Comparison of ENCODE assay signal across 8 cellular contexts in genomic region chr15:48084759-48085420, GRCh38. TPM values are rescaled to one million over a fixed set of nuclear protein-coding genes. Genes with fewer than 3 reads are reported as not detected.
A peak's percentile ranks its signal among the peaks of the same experiment; 100 is the strongest.
DNase-seq lines count a peak whose midpoint lies in the region; ATAC-seq, FAIRE-seq and TF ChIP-seq lines count a peak whose summit lies in the region.

No MANE protein-coding gene starts in this region.

- TF ChIP-seq CTCF in HepG2 (CRISPR knock-in tag; IDR thresholded peaks at IDR 0.05) (peak; percentile 42), right lobe of liver (IDR thresholded peaks at IDR 0.05) (no peak), chondrocyte (IDR thresholded peaks at IDR 0.05) (peak; percentile 74)

- H3K4me3 Mint-ChIP-seq in chondrocyte (ENCODE audit: unreplicated experiment) = no peak overlapping the region
- H3K4me3 Mint-ChIP-seq in activated CD4-positive, alpha-beta memory T cell treated with anti-CD3 and anti-CD28 coated beads, Interleukin-2, amount 10 ng/mL, durations not matched to agents 7 days and 5 days = no peak overlapping the region

- H3K27ac ChIP-seq in HepG2 (ENCODE audit: extremely low read length, insufficient read depth, low read length) (no peak overlapping the region), right lobe of liver (no peak overlapping the region)

- H3K79me2 ChIP-seq in HepG2 (ENCODE audit: insufficient read depth, low read length) = no peaks in the 10 kb centered on the region

- peaks cover 30% of the 10 kb centered on the region for H3K27me3 Mint-ChIP-seq in chondrocyte (ENCODE audit: low read depth)
- peaks cover 3% of the 10 kb centered on the region for H3K27me3 Mint-ChIP-seq in activated CD4-positive, alpha-beta memory T cell treated with anti-CD3 and anti-CD28 coated beads, Interleukin-2, amount 10 ng/mL, durations not matched to agents 7 days and 5 days

- no peak for TF ChIP-seq POLR2A in HepG2 (IDR thresholded peaks at IDR 0.05; ENCODE audit: insufficient read depth in 1 of 2, low read depth in 2 of 2, low read length in 2 of 2)
- no peak for TF ChIP-seq POLR2A in right lobe of liver (IDR thresholded peaks at IDR 0.05)

- CTCF ChIA-PET in HepG2 (lab: Yijun Ruan, JAX; ENCODE audit: low intra/inter-chr PET ratio, low total read pairs) = no interaction called here
- CTCF ChIA-PET in activated CD4-positive, alpha-beta memory T cell treated with anti-CD3 and anti-CD28 coated beads, Interleukin-2, amount 10 ng/mL, durations not matched to agents 7 days and 5 days (lab: Charles Lee) = interaction anchor here (1.2 kb wide), 1 partner anchor 24 kb away, joined by 3 read pairs; no protein-coding TSS in a partner anchor

- POLR2A ChIA-PET in HepG2 (lab: Yijun Ruan, JAX) = no interaction called here
- POLR2A ChIA-PET in activated CD4-positive, alpha-beta memory T cell treated with anti-CD3 and anti-CD28 coated beads, Interleukin-2, amount 10 ng/mL, durations not matched to agents 7 days and 5 days (lab: Charles Lee) = no interaction called here

- H3K4me1 ChIP-seq in HepG2 (ENCODE audit: insufficient read depth, low read length) = no peaks in the 10 kb centered on the region
- no peaks in the 10 kb centered on the region for H3K4me1 ChIP-seq in right lobe of liver

- peaks cover 9% of the 10 kb centered on the region for H3K4me1 Mint-ChIP-seq in chondrocyte (ENCODE audit: low read depth)
- no peaks in the 10 kb centered on the region for H3K4me1 Mint-ChIP-seq in activated CD4-positive, alpha-beta memory T cell treated with anti-CD3 and anti-CD28 coated beads, Interleukin-2, amount 10 ng/mL, durations not matched to agents 7 days and 5 days

- FAIRE-seq in HepG2 (lab: Jason Lieb, UNC) = no peak

- TF ChIP-seq EP300 in HepG2 (IDR thresholded peaks at IDR 0.05; ENCODE audit: low read depth in 2 of 2, low read length in 2 of 2) (no peak), HepG2 (CRISPR knock-in tag; IDR thresholded peaks at IDR 0.05; ENCODE audit: borderline replicate concordance) (no peak)

- H3K9me3 ChIP-seq in HepG2 (ENCODE audit: low read length) = no peaks in the 10 kb centered on the region
- no peaks in the 10 kb centered on the region for H3K9me3 ChIP-seq in right lobe of liver

- no peak overlapping the region for H3K4me2 ChIP-seq in HepG2 (ENCODE audit: low read depth, low read length)

- H3K4me3 ChIP-seq in HepG2 (replicated peaks in 1 of 3; ENCODE audit: insufficient read depth in 1 of 3, low read depth in 2 of 3, low read length in 3 of 3) (no peak overlapping the region), right lobe of liver (no peak overlapping the region)

- no TSS peak for BruUV-seq in HepG2 (replicated peaks; lab: Mats Ljungman, UMichigan)

- H3K9me3 Mint-ChIP-seq in chondrocyte (ENCODE audit: low read depth) = no peaks in the 10 kb centered on the region
- H3K9me3 Mint-ChIP-seq in activated CD4-positive, alpha-beta memory T cell treated with anti-CD3 and anti-CD28 coated beads, Interleukin-2, amount 10 ng/mL, durations not matched to agents 7 days and 5 days = no peaks in the 10 kb centered on the region

- H3K36me3 Mint-ChIP-seq in chondrocyte (ENCODE audit: low read depth) = no peaks in the 10 kb centered on the region
- H3K36me3 Mint-ChIP-seq in activated CD4-positive, alpha-beta memory T cell treated with anti-CD3 and anti-CD28 coated beads, Interleukin-2, amount 10 ng/mL, durations not matched to agents 7 days and 5 days (ENCODE audit: low read depth) = no peaks in the 10 kb centered on the region

- H4K20me1 ChIP-seq in HepG2 (ENCODE audit: insufficient read depth, low read length) = no peaks in the 10 kb centered on the region

- DNase-seq in HepG2 (ENCODE audit: low spot score) = peak; percentile 26
- DNase-seq in right lobe of liver = no peak
- peak; percentile 5 for DNase-seq in NCI-H2081 treated with DMSO at 0.1 percent for 48 hours (lab: John Stamatoyannopoulos, UW)
- no peak for DNase-seq in chondrocyte (ENCODE audit: low spot score)
- DNase-seq in retina = peak; percentile 29
- DNase-seq in activated CD4-positive, alpha-beta memory T cell treated with anti-CD3 and anti-CD28 coated beads, Interleukin-2, amount 10 ng/mL, durations not matched to agents 7 days and 5 days = no peak
- DNase-seq in T-helper 9 cell = no peak
- no peak for DNase-seq in effector CD8-positive, alpha-beta T cell (lab: John Stamatoyannopoulos, UW)

- in situ Hi-C loops in HepG2 (cut with HindIII; ENCODE audit: extremely low pct_ligation_motif_present, low pct_unique_long_range_greater_than_20kb) = loop anchor here (10.0 kb wide), 1 partner anchor 890 kb away; no protein-coding TSS in a partner anchor

- 6% methylated on average over 1 of the region's 1 CpG for WGBS in HepG2 (ENCODE audit: low lambda C conversion rate)
- 14% methylated on average over 1 of the region's 1 CpG for WGBS in right lobe of liver (ENCODE audit: insufficient coverage, low coverage, low lambda C conversion rate, missing lambda C conversion rate)

- no peak for TF ChIP-seq RAD21 in HepG2 (CRISPR knock-in tag; IDR thresholded peaks at IDR 0.05)

- peak; percentile 73 for ATAC-seq in HepG2
- no peak for ATAC-seq in right lobe of liver

- H3K36me3 ChIP-seq in HepG2 (replicated peaks in 1 of 2; ENCODE audit: control insufficient read depth in 1 of 2, insufficient read depth in 2 of 2, low read length in 2 of 2) (no peaks in the 10 kb centered on the region), right lobe of liver (no peaks in the 10 kb centered on the region)

- 0 out of 5 replicates have a peak, but pooled peaks cover 0 to 3% of the 10 kb centered on the region in 2 experiments for H3K27me3 ChIP-seq in HepG2 (ENCODE audit: control insufficient read depth in 1 of 2, insufficient read depth in 2 of 2, low read length in 2 of 2)
- H3K27me3 ChIP-seq in right lobe of liver = no peaks in the 10 kb centered on the region

- intact Hi-C loops in HepG2 (cut with micrococcal nuclease; ENCODE audit: unreplicated experiment) = loop anchor here (1.0 kb wide), 1 partner anchor 889 kb away; no protein-coding TSS in a partner anchor
- intact Hi-C loops in right lobe of liver (cut with DNase I) = no loop called here

- H3K27ac Mint-ChIP-seq in chondrocyte (ENCODE audit: unreplicated experiment) = no peak overlapping the region
- no peak overlapping the region for H3K27ac Mint-ChIP-seq in activated CD4-positive, alpha-beta memory T cell treated with anti-CD3 and anti-CD28 coated beads, Interleukin-2, amount 10 ng/mL, durations not matched to agents 7 days and 5 days

- no peak overlapping the region for H3K9ac ChIP-seq in HepG2 (ENCODE audit: insufficient read depth, low read depth, low read length)

- H2AFZ ChIP-seq in HepG2 (ENCODE audit: low read length) = no peak overlapping the region

TF ChIP-seq in HepG2, 621 proteins besides CTCF, POLR2A, EP300 and RAD21:
- no peak for TF ChIP-seq ZNF367 (CRISPR knock-in tag; IDR thresholded peaks at IDR 0.05; ENCODE audit: borderline replicate concordance)
- peak; percentile 45 for TF ChIP-seq STAG1 (CRISPR knock-in tag; IDR thresholded peaks at IDR 0.05)
- TF ChIP-seq CHCHD3 (CRISPR knock-in tag; IDR thresholded peaks at IDR 0.05) = no peak
- TF ChIP-seq SMC3 (IDR thresholded peaks at IDR 0.05; ENCODE audit: low read length) = peak; percentile 51; the same call in 1 of the 2 replicates

RNA-seq across cellular contexts. Expression of gene SLC24A5, which starts 35.9 kb away (rescaled TPM):
- total RNA-seq in HepG2 (2016; rRNA removed; fragmentation: Illumina TruSeq; extraction: Trizol) (not detected in 2 replicates), right lobe of liver (not detected), chondrocyte (not detected in 3 replicates)
- total RNA-seq in HepG2 (2016; cell fraction: cytosol; rRNA removed; fragmentation: Illumina TruSeq; extraction: Trizol; ENCODE audit: low read depth) = not detected in 2 replicates
- not detected in 2 replicates for total RNA-seq in HepG2 (2016; cell fraction: insoluble cytoplasmic fraction; rRNA removed; fragmentation: Illumina TruSeq; extraction: Trizol)
- total RNA-seq in HepG2 (2016; cell fraction: membrane; rRNA removed; fragmentation: Illumina TruSeq; extraction: Trizol) = not detected in 2 replicates
- total RNA-seq in HepG2 (2016; cell fraction: nucleus; rRNA removed; fragmentation: Illumina TruSeq; extraction: Trizol) = not detected in 2 replicates
- polyA plus RNA-seq in HepG2 (2011; rRNA removed) = not detected in 2 replicates
- not detected in 2 replicates for polyA plus RNA-seq in HepG2 (2011; cell fraction: cytosol; rRNA removed)
- polyA plus RNA-seq in HepG2 (2011; cell fraction: nucleus; rRNA removed) = not detected in 2 replicates
- not detected in 2 replicates for polyA plus RNA-seq in HepG2 (2012)
- polyA plus RNA-seq in HepG2 (2016; cell fraction: cytosol; fragmentation: Illumina TruSeq; extraction: Trizol; ENCODE audit: low read depth) = not detected in 2 replicates
- not detected in 2 replicates for polyA plus RNA-seq in HepG2 (2016; cell fraction: insoluble cytoplasmic fraction; fragmentation: Illumina TruSeq; extraction: Trizol; ENCODE audit: low read depth)
- polyA plus RNA-seq in HepG2 (2016; cell fraction: membrane; fragmentation: Illumina TruSeq; extraction: Trizol; ENCODE audit: low read depth) = not detected in 2 replicates
- not detected in 2 replicates for polyA plus RNA-seq in HepG2 (2016; cell fraction: nucleus; fragmentation: Illumina TruSeq; extraction: Trizol; ENCODE audit: insufficient read depth, low read depth)
- polyA minus RNA-seq in HepG2 (2011; rRNA and poly(A)+ RNA removed; ENCODE audit: low replicate concordance) = not detected in 2 replicates
- polyA minus RNA-seq in HepG2 (2011; cell fraction: cytosol; rRNA and poly(A)+ RNA removed) = not detected in 2 replicates
- polyA minus RNA-seq in HepG2 (2011; cell fraction: nucleus; rRNA and poly(A)+ RNA removed) = 0.37 TPM in 1 of 2 replicates, not detected in the other
- total RNA-seq in activated CD4-positive, alpha-beta memory T cell treated with anti-CD3 and anti-CD28 coated beads, Interleukin-2, amount 10 ng/mL, durations not matched to agents 7 days and 5 days = not detected

Comparison
In these comparisons a context has a peak if more than half of its experiments do, and no peak if none do; other contexts are left out.
1. DNase-seq: peak in HepG2 (single experiment), NCI-H2081 treated with DMSO at 0.1 percent for 48 hours (single experiment) and retina (single experiment); none in right lobe of liver (0 of 3), chondrocyte (single experiment), activated CD4-positive, alpha-beta memory T cell treated with anti-CD3 and anti-CD28 coated beads, Interleukin-2, amount 10 ng/mL, durations not matched to agents 7 days and 5 days (single experiment), T-helper 9 cell (single experiment) and effector CD8-positive, alpha-beta T cell (single experiment).
2. CTCF ChIP-seq: peak in HepG2 (single experiment) and chondrocyte (single experiment); none in right lobe of liver (0 of 4).